Comparison of ENCODE assay signal across 24 cellular contexts in genomic region chr9:130555968-130556367, GRCh38. TPM values are rescaled to one million over a fixed set of nuclear protein-coding genes. Genes with fewer than 3 reads are reported as not detected.
DNase-seq lines count a peak whose midpoint lies in the region; ATAC-seq and TF ChIP-seq lines count a peak whose summit lies in the region.
"Had no signal": no experiment of that assay in that cellular context is flagged by ENCODE, and none has a peak within 500 bp of the region (broad histone marks: within the 10 kb centered on the region; RNA-seq: fewer than 3 reads in every experiment).

No MANE protein-coding gene starts in this region.

- WGBS in spleen, 5 donors = 59 to 73% (median 68%) methylated on average over 6 of the region's 6 CpGs

- no peak for TF ChIP-seq POLR2A in spleen (IDR thresholded peaks at IDR 0.05)

- peaks cover 0 to 52% (median 0%) of the 10 kb centered on the region in 7 donors for H3K27me3 ChIP-seq in spleen (replicated peaks in 1 of 7)
- H3K27me3 ChIP-seq in right atrium auricular region = no peaks in the 10 kb centered on the region
- peaks cover 7% of the 10 kb centered on the region for H3K27me3 ChIP-seq in upper lobe of right lung
- H3K27me3 ChIP-seq: cardiac muscle cell, vagina had no signal

- DNase-seq in NCI-H2196 (lab: John Stamatoyannopoulos, UW; ENCODE audit: unreplicated experiment) (peak; percentile 41), NCI-H2196 treated with DMSO at 0.1 percent for 48 hours (lab: John Stamatoyannopoulos, UW; ENCODE audit: unreplicated experiment) (no peak), RKO (ENCODE audit: low spot score) (peak; percentile 42), fibroblast of pulmonary artery (ENCODE audit: low read depth) (peak; percentile 24), spleen (peak; percentile 15), right atrium auricular region (ENCODE audit: low spot score) (no peak), upper lobe of right lung (no peak)
- DNase-seq: activated CD4-positive, alpha-beta T cell treated with anti-CD3 and anti-CD28 coated beads, Interleukin-2, amount 50 U/mL, for 1 hour; activated CD8-positive, alpha-beta memory T cell treated with anti-CD3 and anti-CD28 coated beads, Interleukin-2, amount 50 U/mL, for 4 hours; activated naive CD8-positive, alpha-beta T cell treated with anti-CD3 and anti-CD28 coated beads, Interleukin-2, amount 50 U/mL, for 24 hours; dermis blood vessel endothelial cell; gastrocnemius medialis; Kasumi-1; left cardiac atrium; NCI-H1436; NK-92 treated with Interleukin-12 subunit alpha and Interleukin-12 subunit beta, amount 100 ng/mL, for 24 hours; stimulated activated CD8-positive, alpha-beta memory T cell treated with anti-CD3 and anti-CD28 coated beads, Interleukin-4, amount 100 ng/mL, for 48 hours; T-helper 1 cell had no signal

- TF ChIP-seq CTCF in fibroblast of pulmonary artery (IDR thresholded peaks at IDR 0.05; ENCODE audit: low read length, missing control alignments) (no peak), spleen (IDR thresholded peaks at IDR 0.05 in 8 of 11, conservative IDR thresholded peaks at IDR 0.05 in 3 of 11) (no peak), right atrium auricular region (IDR thresholded peaks at IDR 0.05) (no peak), upper lobe of right lung (IDR thresholded peaks at IDR 0.05) (no peak)

- H3K9me3 ChIP-seq in spleen (no peaks in the 10 kb centered on the region), right atrium auricular region (no peaks in the 10 kb centered on the region), upper lobe of right lung (no peaks in the 10 kb centered on the region)
- H3K9me3 ChIP-seq: gastrocnemius medialis, prostate gland, vagina had no signal

- no peak for ATAC-seq in upper lobe of right lung
- no peak for ATAC-seq in GM21390 (IDR thresholded peaks at IDR 0.05; ENCODE audit: unreplicated experiment)
- ATAC-seq: activated naive CD8-positive, alpha-beta T cell treated with anti-CD3 and anti-CD28 coated beads, Interleukin-2, amount 50 U/mL, for 24 hours; gastrocnemius medialis; Right ventricle myocardium inferior had no signal

- intact Hi-C loops in spleen (cut with DNase I; ENCODE audit: low total_unique reads) (no loop called here), upper lobe of right lung (cut with DNase I) (no loop called here)

- H3K4me1 ChIP-seq in spleen = no peaks in the 10 kb centered on the region
- no peaks in the 10 kb centered on the region for H3K4me1 ChIP-seq in right atrium auricular region
- H3K4me1 ChIP-seq in upper lobe of right lung = no peaks in the 10 kb centered on the region
- H3K4me1 ChIP-seq: gastrocnemius medialis, prostate gland, vagina had no signal

- H3K4me3 ChIP-seq in fibroblast of pulmonary artery (replicated peaks; ENCODE audit: low read depth, low read length) (no peak overlapping the region), spleen (no peak overlapping the region), right atrium auricular region (no peak overlapping the region), upper lobe of right lung (no peak overlapping the region)
- H3K4me3 ChIP-seq: cardiac muscle cell, gastrocnemius medialis, prostate gland, vagina had no signal

- H3K36me3 ChIP-seq in spleen (no peaks in the 10 kb centered on the region), right atrium auricular region (no peaks in the 10 kb centered on the region), upper lobe of right lung (no peaks in the 10 kb centered on the region)
- H3K36me3 ChIP-seq: cardiac muscle cell, gastrocnemius medialis, prostate gland, vagina had no signal

- H3K27ac ChIP-seq in spleen (no peak overlapping the region), right atrium auricular region (no peak overlapping the region), upper lobe of right lung (no peak overlapping the region)
- H3K27ac ChIP-seq: C4-2B, cardiac muscle cell, gastrocnemius medialis, prostate gland, vagina had no signal

RNA-seq across cellular contexts. Expression of gene FUBP3, which starts 23.4 kb away (rescaled TPM):
- total RNA-seq in spleen (10 to 100 TPM; 26.9 to 46.1 (median 39.8) TPM), right atrium auricular region (10 to 100 TPM; 21.1 to 24.8 TPM), upper lobe of right lung (39.7 TPM)
- 10 to 100 TPM; 14.7 to 21.0 (median 19.4) TPM for polyA plus RNA-seq in spleen

Comparison
In these comparisons a context has a peak if more than half of its experiments do, and no peak if none do; other contexts are left out.
1. DNase-seq: peak in NCI-H2196 (single experiment), RKO (single experiment), fibroblast of pulmonary artery (single experiment) and spleen (single experiment); none in NCI-H2196 treated with DMSO at 0.1 percent for 48 hours (single experiment), right atrium auricular region (single experiment) and upper lobe of right lung (single experiment).